Comparison of ENCODE assay signal across 18 cellular contexts in the genomic region with DNA sequence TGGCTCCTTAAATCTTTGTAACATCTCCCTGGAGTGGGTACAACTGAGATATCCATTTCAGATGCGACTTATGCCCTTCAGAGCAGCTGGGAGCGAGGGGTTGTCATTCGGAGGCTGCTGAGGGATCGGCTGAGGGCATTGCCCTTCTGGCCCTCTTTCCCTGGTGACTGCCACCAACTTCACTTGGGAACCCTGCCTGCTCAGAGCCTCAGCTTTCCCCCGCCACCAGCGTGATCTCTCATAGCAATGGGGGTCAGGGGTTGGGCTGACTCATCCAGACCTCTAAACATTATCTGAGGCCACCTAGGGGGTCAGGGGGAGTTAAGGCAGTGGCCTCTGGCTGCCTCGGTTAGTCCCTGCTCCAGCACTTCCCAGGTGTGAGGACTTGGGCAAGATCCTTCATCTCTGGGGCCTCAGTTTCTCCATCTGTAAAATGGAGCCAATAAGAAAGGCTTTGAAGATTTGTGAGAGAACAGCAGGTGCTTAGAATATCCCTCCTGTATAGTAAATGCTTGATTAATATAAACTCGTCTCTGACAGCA. TPM values are rescaled to one million over a fixed set of nuclear protein-coding genes. Genes with fewer than 3 reads are reported as not detected.
A peak's percentile ranks its signal among the peaks of the same experiment; 100 is the strongest.
DNase-seq lines count a peak whose midpoint lies in the region; ATAC-seq, FAIRE-seq and TF ChIP-seq lines count a peak whose summit lies in the region.
"Had no signal": no experiment of that assay in that cellular context is flagged by ENCODE, and none has a peak within 500 bp of the region (broad histone marks: within the 10 kb centered on the region; RNA-seq: fewer than 3 reads in every experiment).

No MANE protein-coding gene starts in this region.

- H4K20me1 ChIP-seq in neural progenitor cell (ENCODE audit: low read depth) (no peaks in the 10 kb centered on the region), GM23248 (ENCODE audit: insufficient read depth) (no peaks in the 10 kb centered on the region)

- H3K27me3 Mint-ChIP-seq in neural progenitor cell (ENCODE audit: insufficient read depth, low read depth): no peaks in the 10 kb centered on the region

- ATAC-seq in A549 (no peak), GM21737 (IDR thresholded peaks at IDR 0.05; ENCODE audit: unreplicated experiment) (no peak)

- no peak for TF ChIP-seq POLR2A in A549 (IDR thresholded peaks at IDR 0.05; ENCODE audit: low read length)
- TF ChIP-seq POLR2A in esophagus squamous epithelium (IDR thresholded peaks at IDR 0.05): no peak
- no peak for TF ChIP-seq POLR2A in sigmoid colon (IDR thresholded peaks at IDR 0.05)

- DNase-seq in A549 (ENCODE audit: low read depth in 1 of 2, low spot score in 1 of 2): no peak
- no peak for DNase-seq in NT2/D1 (ENCODE audit: low read depth, low spot score)
- no peak for DNase-seq in esophagus squamous epithelium (lab: John Stamatoyannopoulos, UW)
- no peak for DNase-seq in neural progenitor cell (ENCODE audit: low spot score)
- no peak for DNase-seq in GM23248
- DNase-seq in central memory CD4-positive, alpha-beta T cell: no peak
- no peak for DNase-seq in sigmoid colon
- DNase-seq: KBM-7; mesendoderm; NCI-H2029 treated with DMSO at 0.1 percent for 48 hours; NCI-H510A; nephron progenitor cell; stimulated activated CD4-positive, alpha-beta T cell treated with anti-CD3 and anti-CD28 coated beads, Interleukin-15, amount 100 ng/mL, for 24 hours; stimulated activated naive B cell treated with anti-CD40 and anti-IgM and Interleukin-4, amounts not matched to agents 10 μg/mL and 1 μg/mL and 100 μg/mL, for 72 hours; tibial artery had no signal

- H3K4me1 ChIP-seq in A549: peaks cover 17% of the 10 kb centered on the region
- peaks cover 17% of the 10 kb centered on the region for H3K4me1 ChIP-seq in NT2/D1 (ENCODE audit: insufficient read depth, insufficient read length)
- peaks cover 0 to 50% (median 12%) of the 10 kb centered on the region in 3 donors for H3K4me1 ChIP-seq in esophagus squamous epithelium
- H3K4me1 ChIP-seq in neural progenitor cell: peaks cover 16% of the 10 kb centered on the region
- no peaks in the 10 kb centered on the region for H3K4me1 ChIP-seq in GM23248 (ENCODE audit: insufficient read depth)
- peaks cover 0 to 10% (median 5%) of the 10 kb centered on the region in 4 donors for H3K4me1 ChIP-seq in sigmoid colon

- peak overlapping the region; percentile 84 for H3K27ac Mint-ChIP-seq in neural progenitor cell
- H3K27ac Mint-ChIP-seq: stimulated activated naive B cell treated with anti-CD40 and anti-IgM and Interleukin-4, amounts not matched to agents 10 μg/mL and 1 μg/mL and 100 μg/mL, for 72 hours had no signal

- in situ Hi-C loops in GM23248 (cut with MboI): no loop called here

- H3K36me3 Mint-ChIP-seq in neural progenitor cell: no peaks in the 10 kb centered on the region
- H3K36me3 Mint-ChIP-seq: stimulated activated naive B cell treated with anti-CD40 and anti-IgM and Interleukin-4, amounts not matched to agents 10 μg/mL and 1 μg/mL and 100 μg/mL, for 72 hours had no signal

- peak; percentile 28 for FAIRE-seq in A549 (lab: Jason Lieb, UNC)

- no peak for TF ChIP-seq RAD21 in A549 (conservative IDR thresholded peaks at IDR 0.05 in 1 of 2, IDR thresholded peaks at IDR 0.05 in 1 of 2)

- H2AFZ ChIP-seq in neural progenitor cell (replicated peaks) (no peak overlapping the region), GM23248 (no peak overlapping the region)

- H3K27me3 ChIP-seq in NT2/D1 (ENCODE audit: insufficient read depth, insufficient read length) (no peaks in the 10 kb centered on the region), esophagus squamous epithelium (peaks cover 0 to 9% (median 0%) of the 10 kb centered on the region in 4 donors), neural progenitor cell (no peaks in the 10 kb centered on the region), GM23248 (replicated peaks; ENCODE audit: insufficient read depth) (no peaks in the 10 kb centered on the region), sigmoid colon (no peaks in the 10 kb centered on the region)
- H3K27me3 ChIP-seq: tibial artery had no signal

- peaks cover 27% of the 10 kb centered on the region for H3K4me1 Mint-ChIP-seq in neural progenitor cell

- 63% methylated on average over 8 of the region's 8 CpGs for WGBS in A549 (ENCODE audit: missing lambda C conversion rate)
- 67 to 75% methylated on average over 3 to 4 of the region's 8 CpGs for WGBS in esophagus squamous epithelium, 2 donors
- 77 to 81% methylated on average over 7 to 8 of the region's 8 CpGs for WGBS in GM23248 (ENCODE audit: low coverage in 1 of 2, low lambda C conversion rate in 2 of 2, missing lambda C conversion rate in 2 of 2), 2 experiments
- WGBS in sigmoid colon, 2 donors: 73 to 85% methylated on average over 8 of the region's 8 CpGs

- no peak overlapping the region for H3K4me2 ChIP-seq in A549
- H3K4me2 ChIP-seq in neural progenitor cell: no peak overlapping the region
- H3K4me2 ChIP-seq in GM23248 (ENCODE audit: unreplicated experiment): no peak overlapping the region

- no peak overlapping the region for H3K4me3 Mint-ChIP-seq in neural progenitor cell
- H3K4me3 Mint-ChIP-seq: nephron progenitor cell; stimulated activated naive B cell treated with anti-CD40 and anti-IgM and Interleukin-4, amounts not matched to agents 10 μg/mL and 1 μg/mL and 100 μg/mL, for 72 hours had no signal

- TF ChIP-seq EP300 in A549 (IDR thresholded peaks at IDR 0.05) (no peak), sigmoid colon (IDR thresholded peaks at IDR 0.05) (no peak)

- TF ChIP-seq CTCF in A549 (IDR thresholded peaks at IDR 0.05) (no peak), esophagus squamous epithelium (IDR thresholded peaks at IDR 0.05) (no peak), neural progenitor cell (IDR thresholded peaks at IDR 0.05) (no peak), sigmoid colon (IDR thresholded peaks at IDR 0.05) (no peak)

- POLR2A ChIA-PET in A549 (lab: Yijun Ruan, JAX): interaction anchor here (1.9 to 6.2 kb wide), 3 partner anchors 9 to 14 kb away, joined by 10 to 47 read pairs (median 12); a partner anchor contains a TSS

- CTCF ChIA-PET in A549 (lab: Yijun Ruan, JAX): interaction anchor here (0.7 to 26.4 kb wide), 9 partner anchors 4 to 273 kb away, joined by 3 to 950 read pairs (median 11); a partner anchor contains a TSS

- H3K79me2 ChIP-seq in neural progenitor cell (ENCODE audit: low read depth) (no peaks in the 10 kb centered on the region), GM23248 (ENCODE audit: insufficient read depth) (no peaks in the 10 kb centered on the region)

- H3F3A ChIP-seq in neural progenitor cell (ENCODE audit: low read depth) (peaks cover 7% of the 10 kb centered on the region), GM23248 (ENCODE audit: insufficient read depth) (no peaks in the 10 kb centered on the region)

- no peaks in the 10 kb centered on the region for H3K9me3 Mint-ChIP-seq in neural progenitor cell
- H3K9me3 Mint-ChIP-seq: nephron progenitor cell; stimulated activated naive B cell treated with anti-CD40 and anti-IgM and Interleukin-4, amounts not matched to agents 10 μg/mL and 1 μg/mL and 100 μg/mL, for 72 hours had no signal

- peak overlapping the region in 1 of 2 experiments; percentile 52; a peak in 3 of 6 replicates for H3K27ac ChIP-seq in A549
- H3K27ac ChIP-seq in esophagus squamous epithelium: peak overlapping the region in 3 of 4 donors; percentile 48 to 76 (median 51)
- H3K27ac ChIP-seq in neural progenitor cell: no peak overlapping the region
- H3K27ac ChIP-seq in GM23248: no peak overlapping the region
- peak overlapping the region in 2 of 4 donors; percentile 31 to 69 for H3K27ac ChIP-seq in sigmoid colon

- intact Hi-C loops in esophagus squamous epithelium (cut with DNase I) (no loop called here), sigmoid colon (cut with DNase I) (loop anchor here (5.0 kb wide), 1 partner anchor 35 kb away; no protein-coding TSS in a partner anchor)

- H3K36me3 ChIP-seq in NT2/D1 (ENCODE audit: insufficient read depth, insufficient read length, low read length) (no peaks in the 10 kb centered on the region), esophagus squamous epithelium (no peaks in the 10 kb centered on the region), neural progenitor cell (no peaks in the 10 kb centered on the region), GM23248 (ENCODE audit: low read depth) (no peaks in the 10 kb centered on the region), sigmoid colon (no peaks in the 10 kb centered on the region)
- H3K36me3 ChIP-seq: tibial artery had no signal

- no peak overlapping the region for H3K4me3 ChIP-seq in A549
- H3K4me3 ChIP-seq in NT2/D1 (ENCODE audit: insufficient read length, low read depth): no peak overlapping the region
- no peak overlapping the region for H3K4me3 ChIP-seq in esophagus squamous epithelium
- H3K4me3 ChIP-seq in neural progenitor cell: no peak overlapping the region
- H3K4me3 ChIP-seq in GM23248: no peak overlapping the region
- H3K4me3 ChIP-seq in sigmoid colon: no peak overlapping the region
- H3K4me3 ChIP-seq: tibial artery had no signal

- H3K9me2 ChIP-seq in GM23248 (ENCODE audit: insufficient read depth): no peaks in the 10 kb centered on the region

- H3K9ac ChIP-seq in NT2/D1 (ENCODE audit: insufficient read length, low read depth) (peak overlapping the region; percentile 3), neural progenitor cell (no peak overlapping the region), GM23248 (no peak overlapping the region)

- H3K9me3 ChIP-seq in A549 (no peaks in the 10 kb centered on the region), NT2/D1 (ENCODE audit: insufficient read depth, low read length) (no peaks in the 10 kb centered on the region), esophagus squamous epithelium (no peaks in the 10 kb centered on the region), neural progenitor cell (ENCODE audit: low read depth) (no peaks in the 10 kb centered on the region), GM23248 (ENCODE audit: low read depth) (no peaks in the 10 kb centered on the region), sigmoid colon (no peaks in the 10 kb centered on the region)
- H3K9me3 ChIP-seq: tibial artery had no signal

RNA-seq across cellular contexts. Expression of a gene that starts 1.1 kb away (rescaled TPM):
- 1.5 and 1.6 TPM in 2 replicates for polyA plus RNA-seq in A549 (2011; rRNA removed)
- 0.91 and 1.1 TPM in 2 replicates for polyA plus RNA-seq in A549 (2012; cell fraction: cytosol; rRNA removed)
- polyA plus RNA-seq in A549 (2012; cell fraction: nucleus; rRNA removed): 1.7 and 1.8 TPM in 2 replicates
- 1.3 to 1.8 TPM (median 1.8 TPM) in 3 replicates for polyA plus RNA-seq in A549 (2017; fragmentation: RNase III; extraction: RNeasy Plus Mini Kit Qiagen cat#74134 plus additional on column Dnase treatment)
- 0.87 and 1.1 TPM in 2 replicates for polyA minus RNA-seq in A549 (2011; rRNA and poly(A)+ RNA removed)
- 1 to 10 TPM in 3 of 4 donors, under 1 TPM in 1; 0.70 to 6.1 (median 2.4) TPM for total RNA-seq in esophagus squamous epithelium
- 1.4 and 4.7 TPM in 2 replicates for total RNA-seq in neural progenitor cell (ENCODE audit: low replicate concordance)
- 3.8 and 4.0 TPM in 2 replicates for total RNA-seq in GM23248 (2014; rRNA removed; shearing (Covaris generic))
- 0.52 and 0.54 TPM in 2 replicates for polyA plus RNA-seq in GM23248 (2016; fragmentation: Nextera tagmentation; extraction: Ambion mirVana)
- 1 to 10 TPM; 3.5 to 8.6 (median 5.0) TPM for total RNA-seq in sigmoid colon
- 1 to 10 TPM in 2 of 3 donors, under 1 TPM in 1; 0.69 to 2.0 (median 1.8) TPM for polyA plus RNA-seq in sigmoid colon

RNA-seq across cellular contexts. Expression of a gene that starts 13.8 kb away (rescaled TPM):
- 10.0 and 10.7 TPM in 2 replicates for polyA plus RNA-seq in A549 (2011; rRNA removed)
- 30.9 and 31.2 TPM in 2 replicates for polyA plus RNA-seq in A549 (2012; cell fraction: cytosol; rRNA removed)
- 21.4 and 24.8 TPM in 2 replicates for polyA plus RNA-seq in A549 (2012; cell fraction: nucleus; rRNA removed)
- polyA plus RNA-seq in A549 (2017; fragmentation: RNase III; extraction: RNeasy Plus Mini Kit Qiagen cat#74134 plus additional on column Dnase treatment): 12.5 to 14.9 TPM (median 13.6 TPM) in 3 replicates
- polyA minus RNA-seq in A549 (2011; rRNA and poly(A)+ RNA removed): 4.6 and 4.7 TPM in 2 replicates
- 10 to 100 TPM; 10.2 to 24.9 (median 16.2) TPM for total RNA-seq in esophagus squamous epithelium
- 2.4 and 5.5 TPM in 2 replicates for total RNA-seq in neural progenitor cell (ENCODE audit: low replicate concordance)
- total RNA-seq in GM23248 (2014; rRNA removed; shearing (Covaris generic)): 31.7 and 40.2 TPM in 2 replicates
- polyA plus RNA-seq in GM23248 (2016; fragmentation: Nextera tagmentation; extraction: Ambion mirVana): 34.5 and 36.2 TPM in 2 replicates
- total RNA-seq in sigmoid colon: 10 to 100 TPM; 10.2 to 29.2 (median 15.7) TPM
- 10 to 100 TPM; 14.4 to 44.4 (median 24.0) TPM for polyA plus RNA-seq in sigmoid colon

RNA-seq across cellular contexts. Expression of a gene that starts 22.0 kb away (rescaled TPM):
- polyA plus RNA-seq in A549 (2011; rRNA removed) (0.18 and 0.19 TPM in 2 replicates), A549 (2017; fragmentation: RNase III; extraction: RNeasy Plus Mini Kit Qiagen cat#74134 plus additional on column Dnase treatment) (0.20 to 0.25 TPM (median 0.24 TPM) in 3 replicates), GM23248 (2016; fragmentation: Nextera tagmentation; extraction: Ambion mirVana) (0.08 and 0.19 TPM in 2 replicates), sigmoid colon (under 1 TPM in 1 of 3 donors, not detected in 2; 0.06 TPM)
- polyA plus RNA-seq in A549 (2012; cell fraction: cytosol; rRNA removed): 0.34 and 0.51 TPM in 2 replicates
- 1.1 TPM in 2 replicates for polyA plus RNA-seq in A549 (2012; cell fraction: nucleus; rRNA removed)
- polyA minus RNA-seq in A549 (2011; rRNA and poly(A)+ RNA removed): 0.19 and 0.37 TPM in 2 replicates
- total RNA-seq in esophagus squamous epithelium (under 1 TPM in 1 of 4 donors, not detected in 3; 0.19 TPM), neural progenitor cell (ENCODE audit: low replicate concordance) (0.34 TPM in 1 of 2 replicates, not detected in the other), sigmoid colon (under 1 TPM in 2 of 4 donors, not detected in 2; 0.14 to 0.36 TPM)
- 0.43 TPM in 1 of 2 replicates, not detected in the other for total RNA-seq in GM23248 (2014; rRNA removed; shearing (Covaris generic))
- total RNA-seq: renal cortical epithelial cell; T-helper 2 cell treated with Interferon-gamma antibody and Interleukin-4, amounts not matched to agents 100 ng/mL and 5 ng/mL, for 36 hours had no signal

RNA-seq across cellular contexts. Expression of a gene that starts 32.1 kb away (rescaled TPM):
- polyA plus RNA-seq in A549 (2011; rRNA removed) (40.2 and 41.7 TPM in 2 replicates), A549 (2017; fragmentation: RNase III; extraction: RNeasy Plus Mini Kit Qiagen cat#74134 plus additional on column Dnase treatment) (35.5 to 41.2 TPM (median 39.7 TPM) in 3 replicates), GM23248 (2016; fragmentation: Nextera tagmentation; extraction: Ambion mirVana) (40.7 and 41.2 TPM in 2 replicates), sigmoid colon (10 to 100 TPM; 28.9 to 60.7 (median 30.4) TPM)
- polyA plus RNA-seq in A549 (2012; cell fraction: cytosol; rRNA removed): 24.7 and 32.8 TPM in 2 replicates
- 26.5 and 34.1 TPM in 2 replicates for polyA plus RNA-seq in A549 (2012; cell fraction: nucleus; rRNA removed)
- polyA minus RNA-seq in A549 (2011; rRNA and poly(A)+ RNA removed): 63.1 and 71.7 TPM in 2 replicates
- total RNA-seq in esophagus squamous epithelium (10 to 100 TPM in 3 of 4 donors, 1 to 10 TPM in 1; 8.9 to 17.4 (median 12.0) TPM), neural progenitor cell (ENCODE audit: low replicate concordance) (15.3 and 27.4 TPM in 2 replicates), sigmoid colon (10 to 100 TPM; 15.5 to 34.2 (median 26.0) TPM)
- 21.8 and 37.9 TPM in 2 replicates for total RNA-seq in GM23248 (2014; rRNA removed; shearing (Covaris generic))

RNA-seq across cellular contexts. Expression of a gene that starts 53.5 kb away (rescaled TPM):
- 202 and 241 TPM in 2 replicates for polyA plus RNA-seq in A549 (2011; rRNA removed)
- 713 and 819 TPM in 2 replicates for polyA plus RNA-seq in A549 (2012; cell fraction: cytosol; rRNA removed)
- 565 and 810 TPM in 2 replicates for polyA plus RNA-seq in A549 (2012; cell fraction: nucleus; rRNA removed)
- polyA plus RNA-seq in A549 (2017; fragmentation: RNase III; extraction: RNeasy Plus Mini Kit Qiagen cat#74134 plus additional on column Dnase treatment): 280 to 298 TPM (median 296 TPM) in 3 replicates
- polyA minus RNA-seq in A549 (2011; rRNA and poly(A)+ RNA removed): 192 and 225 TPM in 2 replicates
- total RNA-seq in esophagus squamous epithelium: 100 to 1,000 TPM; 177 to 283 (median 236) TPM
- 11.3 and 24.4 TPM in 2 replicates for total RNA-seq in neural progenitor cell (ENCODE audit: low replicate concordance)
- 50.7 and 71.1 TPM in 2 replicates for total RNA-seq in GM23248 (2014; rRNA removed; shearing (Covaris generic))
- polyA plus RNA-seq in GM23248 (2016; fragmentation: Nextera tagmentation; extraction: Ambion mirVana): 52.7 and 56.9 TPM in 2 replicates
- 100 to 1,000 TPM; 115 to 232 (median 210) TPM for total RNA-seq in sigmoid colon
- 100 to 1,000 TPM; 139 to 224 (median 196) TPM for polyA plus RNA-seq in sigmoid colon

Comparison
In these comparisons a context has a peak if more than half of its experiments do, and no peak if none do; other contexts are left out.
1. H3K27ac ChIP-seq: peak in esophagus squamous epithelium (3 of 4); none in neural progenitor cell (single experiment) and GM23248 (single experiment).